Comparison of ENCODE assay signal across 15 cellular contexts in the genomic region with DNA sequence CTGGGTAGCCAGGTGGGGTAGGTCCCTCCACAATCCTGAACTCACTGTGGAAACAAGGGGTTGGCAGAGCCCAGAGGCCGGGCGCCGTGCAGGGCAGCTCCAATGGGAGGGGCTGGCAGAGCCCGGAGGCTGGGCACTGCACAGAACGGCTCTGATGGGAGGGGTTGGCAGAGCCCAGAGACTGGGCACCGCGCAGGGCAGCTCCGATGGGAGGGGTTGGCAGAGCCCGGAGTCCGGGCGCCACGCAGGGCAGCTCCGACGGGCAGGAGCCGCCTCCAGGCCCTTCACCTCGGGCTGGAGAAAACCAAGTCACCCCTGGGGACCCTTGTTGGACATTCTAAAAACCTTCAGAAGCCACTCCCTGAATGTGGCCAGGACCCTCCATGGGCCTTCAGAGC. TPM values are rescaled to one million over a fixed set of nuclear protein-coding genes. Genes with fewer than 3 reads are reported as not detected.
A peak's percentile ranks its signal among the peaks of the same experiment; 100 is the strongest.
DNase-seq lines count a peak whose midpoint lies in the region; ATAC-seq and TF ChIP-seq lines count a peak whose summit lies in the region.
"Had no signal": no experiment of that assay in that cellular context is flagged by ENCODE, and none has a peak within 500 bp of the region (broad histone marks: within the 10 kb centered on the region; RNA-seq: fewer than 3 reads in every experiment).

No MANE protein-coding gene starts in this region.

- H3K36me3 ChIP-seq in SK-N-SH (replicated peaks in 1 of 2; ENCODE audit: control insufficient read depth in 1 of 2, insufficient read depth in 2 of 2, low read length in 1 of 2) (peaks cover 0 to 8% of the 10 kb centered on the region in 2 experiments), heart right ventricle (peaks cover 0 to 14% (median 0%) of the 10 kb centered on the region in 9 donors), aorta (ENCODE audit: control insufficient read depth in 1 of 2, insufficient read depth in 2 of 2, low read length in 1 of 2) (no peaks in the 10 kb centered on the region)
- H3K36me3 ChIP-seq: SJSA1 had no signal

- H3K4me3 ChIP-seq in SK-N-SH (ENCODE audit: low read depth in 2 of 2, low read length in 1 of 2) (no peak overlapping the region), heart right ventricle (no peak overlapping the region), aorta (ENCODE audit: low read length in 2 of 2) (no peak overlapping the region)
- H3K4me3 ChIP-seq: SJSA1 had no signal

- H3K9me3 ChIP-seq in SK-N-SH (no peaks in the 10 kb centered on the region), heart right ventricle (no peaks in the 10 kb centered on the region), aorta (ENCODE audit: control insufficient read depth, low read length) (no peaks in the 10 kb centered on the region)
- H3K9me3 ChIP-seq: SJSA1 had no signal

- intact Hi-C loops in heart right ventricle (cut with DNase I): loop anchor here in 5 of 10 donors (5.0 kb wide), 2 partner anchors 34 to 36 kb away; no protein-coding TSS in a partner anchor
- intact Hi-C loops in aorta (cut with DNase I): loop anchor here in 1 of 2 donors (5.0 kb wide), 1 partner anchor 36 kb away; no protein-coding TSS in a partner anchor

- TF ChIP-seq RAD21 in SK-N-SH (IDR thresholded peaks at IDR 0.05; ENCODE audit: low read length): no peak

- no peak overlapping the region for H3K4me2 ChIP-seq in SK-N-SH

- H3K9ac ChIP-seq in SK-N-SH: no peak overlapping the region

- CTCF ChIA-PET in SK-N-SH (lab: Yijun Ruan, JAX): interaction anchor here (3.3 kb wide), 1 partner anchor 37 kb away, joined by 20 read pairs; no protein-coding TSS in a partner anchor

- POLR2A ChIA-PET in SK-N-SH (lab: Yijun Ruan, JAX): no interaction called here

- H3F3A ChIP-seq in SK-N-SH (replicated peaks; ENCODE audit: insufficient read depth): peaks cover 7% of the 10 kb centered on the region

- DNase-seq in SK-N-SH (peak; percentile 39), heart right ventricle (peak; percentile 73 to 78), omental fat pad (ENCODE audit: low spot score) (no peak), aorta (peak; percentile 88 to 91), NCI-H2107 treated with DMSO at 0.1 percent for 48 hours (lab: John Stamatoyannopoulos, UW; ENCODE audit: unreplicated experiment) (no peak), NOMO-1 treated with dmso at 0.1 percent for 144 hours (lab: John Stamatoyannopoulos, UW; ENCODE audit: unreplicated experiment) (no peak)
- DNase-seq: activated T-cell treated with anti-CD3 and anti-CD28 coated beads, Interleukin-2, amount 50 U/mL, for 72 hours; DMS79; foreskin keratinocyte; MV-4-11; NCI-H524 treated with DMSO at 0.1 percent for 48 hours had no signal

- WGBS in SK-N-SH (ENCODE audit: low lambda C conversion rate): 90% methylated on average over 14 of the region's 16 CpGs
- 52 to 65% methylated on average over 16 of the region's 16 CpGs for WGBS in heart right ventricle, 2 donors
- WGBS in aorta, 2 donors: 2 to 8% methylated on average over 16 of the region's 16 CpGs

- no peak overlapping the region for H2AFZ ChIP-seq in SK-N-SH (ENCODE audit: low read depth)

- peaks cover 98% of the 10 kb centered on the region for H4K20me1 ChIP-seq in SK-N-SH (ENCODE audit: insufficient read depth)

- no peak overlapping the region; a peak in 1 of 4 replicates for H3K27ac ChIP-seq in SK-N-SH (ENCODE audit: low read depth in 2 of 2, low read length in 1 of 2)
- peak overlapping the region in 9 of 10 donors; percentile 60 to 99 (median 79) for H3K27ac ChIP-seq in heart right ventricle
- peak overlapping the region in 1 of 2 donors; percentile 89 for H3K27ac ChIP-seq in aorta (ENCODE audit: low read depth in 1 of 2, low read length in 2 of 2)
- H3K27ac ChIP-seq: foreskin keratinocyte, SJSA1 had no signal

- H3K79me2 ChIP-seq in SK-N-SH (ENCODE audit: insufficient read depth): peaks cover 81% of the 10 kb centered on the region

- TF ChIP-seq CTCF in SK-N-SH (IDR thresholded peaks at IDR 0.05) (no peak), heart right ventricle (IDR thresholded peaks at IDR 0.05) (no peak), omental fat pad (IDR thresholded peaks at IDR 0.05) (no peak)

- TF ChIP-seq EP300 in SK-N-SH (IDR thresholded peaks at IDR 0.05; ENCODE audit: borderline replicate concordance in 1 of 2, low read depth in 1 of 2, low read length in 1 of 2): no peak

- H3K9me2 ChIP-seq in SK-N-SH: no peaks in the 10 kb centered on the region

- H3K4me1 ChIP-seq in SK-N-SH (ENCODE audit: control insufficient read depth in 1 of 2, insufficient read depth in 2 of 2, low read depth in 1 of 2, low read length in 1 of 2): peaks cover 14 to 35% of the 10 kb centered on the region in 2 experiments; a peak in 2 of 4 replicates
- H3K4me1 ChIP-seq in heart right ventricle: peaks cover 51 to 98% (median 85%) of the 10 kb centered on the region in 9 donors
- H3K4me1 ChIP-seq in aorta (ENCODE audit: control insufficient read depth in 1 of 2, insufficient read depth in 2 of 2, low read length in 2 of 2): no peaks in the 10 kb centered on the region
- H3K4me1 ChIP-seq: foreskin keratinocyte had no signal

- H3K27me3 ChIP-seq in SK-N-SH (ENCODE audit: insufficient read depth): no peaks in the 10 kb centered on the region
- no peaks in the 10 kb centered on the region for H3K27me3 ChIP-seq in heart right ventricle
- H3K27me3 ChIP-seq in aorta (ENCODE audit: control insufficient read depth in 1 of 2, insufficient read depth in 2 of 2, low read length in 1 of 2): no peaks in the 10 kb centered on the region
- H3K27me3 ChIP-seq: foreskin keratinocyte, SJSA1 had no signal

- ATAC-seq in SK-N-SH treated with all-trans-retinoic acid at 6 μM for 48 hours: no peak
- peak; percentile 75 to 93 (median 80) for ATAC-seq in heart right ventricle
- ATAC-seq in omental fat pad (ENCODE audit: low FRiP score): peak; percentile 54
- peak; percentile 83 for ATAC-seq in aorta (ENCODE audit: low FRiP score)
- ATAC-seq in HG03159 (IDR thresholded peaks at IDR 0.05; ENCODE audit: unreplicated experiment): no peak
- ATAC-seq: activated CD4-positive, CD25-positive, alpha-beta regulatory T cell treated with anti-CD3 and anti-CD28 coated beads, Interleukin-2, amount 50 U/mL, for 24 hours; foreskin keratinocyte had no signal

TF ChIP-seq in SK-N-SH, 30 proteins besides CTCF, POLR2A, EP300 and RAD21 (continues in another document):
- TF ChIP-seq, protein P1, sequence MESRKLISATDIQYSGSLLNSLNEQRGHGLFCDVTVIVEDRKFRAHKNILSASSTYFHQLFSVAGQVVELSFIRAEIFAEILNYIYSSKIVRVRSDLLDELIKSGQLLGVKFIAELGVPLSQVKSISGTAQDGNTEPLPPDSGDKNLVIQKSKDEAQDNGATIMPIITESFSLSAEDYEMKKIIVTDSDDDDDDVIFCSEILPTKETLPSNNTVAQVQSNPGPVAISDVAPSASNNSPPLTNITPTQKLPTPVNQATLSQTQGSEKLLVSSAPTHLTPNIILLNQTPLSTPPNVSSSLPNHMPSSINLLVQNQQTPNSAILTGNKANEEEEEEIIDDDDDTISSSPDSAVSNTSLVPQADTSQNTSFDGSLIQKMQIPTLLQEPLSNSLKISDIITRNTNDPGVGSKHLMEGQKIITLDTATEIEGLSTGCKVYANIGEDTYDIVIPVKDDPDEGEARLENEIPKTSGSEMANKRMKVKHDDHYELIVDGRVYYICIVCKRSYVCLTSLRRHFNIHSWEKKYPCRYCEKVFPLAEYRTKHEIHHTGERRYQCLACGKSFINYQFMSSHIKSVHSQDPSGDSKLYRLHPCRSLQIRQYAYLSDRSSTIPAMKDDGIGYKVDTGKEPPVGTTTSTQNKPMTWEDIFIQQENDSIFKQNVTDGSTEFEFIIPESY (IDR thresholded peaks at IDR 0.05; ENCODE audit: borderline replicate concordance, low read depth): no peak
- no peak for TF ChIP-seq MXI1 (IDR thresholded peaks at IDR 0.05; ENCODE audit: low read depth, low read length)
- no peak for TF ChIP-seq SMC3 (IDR thresholded peaks at IDR 0.05; ENCODE audit: low read depth, low read length)
- no peak for TF ChIP-seq JUND (IDR thresholded peaks at IDR 0.05)
- no peak for TF ChIP-seq TCF12 (IDR thresholded peaks at IDR 0.05)

TF ChIP-seq in SK-N-SH treated with all-trans-retinoic acid at 6 μM for 48 hours, 23 proteins besides CTCF, POLR2A, EP300 and RAD21:
- TF ChIP-seq ZFP30 (CRISPR knock-in tag; IDR thresholded peaks at IDR 0.05) (no peak), ESRRG (CRISPR knock-in tag; IDR thresholded peaks at IDR 0.05) (no peak), RARB (CRISPR knock-in tag; IDR thresholded peaks at IDR 0.05) (no peak)

RNA-seq across cellular contexts. Expression of a gene that starts 9.3 kb away (rescaled TPM):
- polyA plus RNA-seq in SK-N-SH (2012; rRNA removed) (18.4 and 22.1 TPM in 2 replicates), heart right ventricle (10 to 100 TPM; 15.6 to 16.5 TPM), aorta (10 to 100 TPM; 10.5 to 11.7 TPM)
- 11.0 and 14.6 TPM in 2 replicates for polyA plus RNA-seq in SK-N-SH (2012; cell fraction: cytosol; rRNA removed)
- polyA plus RNA-seq in SK-N-SH (2012; cell fraction: nucleus; rRNA removed): 32.2 and 32.4 TPM in 2 replicates
- total RNA-seq in heart right ventricle (10 to 100 TPM; 32.0 to 55.1 (median 41.1) TPM), omental fat pad (10 to 100 TPM; 22.9 to 37.6 (median 24.8) TPM), aorta (10 to 100 TPM; 51.3 to 61.0 TPM)

RNA-seq across cellular contexts. Expression of a gene that starts 32.9 kb away (rescaled TPM):
- polyA plus RNA-seq in SK-N-SH (2012; rRNA removed) (22.1 and 25.9 TPM in 2 replicates), heart right ventricle (10 to 100 TPM in 1 of 2 donors, 1 to 10 TPM in 1; 9.7 to 26.4 TPM), aorta (10 to 100 TPM; 14.9 to 19.0 TPM)
- 14.6 and 21.9 TPM in 2 replicates for polyA plus RNA-seq in SK-N-SH (2012; cell fraction: cytosol; rRNA removed)
- 31.1 and 36.2 TPM in 2 replicates for polyA plus RNA-seq in SK-N-SH (2012; cell fraction: nucleus; rRNA removed)
- total RNA-seq in heart right ventricle (10 to 100 TPM; 12.7 to 24.3 (median 15.4) TPM), omental fat pad (10 to 100 TPM; 23.8 to 31.1 (median 28.4) TPM), aorta (10 to 100 TPM; 22.0 to 25.1 TPM)

Comparison
In these comparisons a context has a peak if more than half of its experiments do, and no peak if none do; other contexts are left out.
1. DNase-seq: peak in SK-N-SH (single experiment), heart right ventricle (2 of 2) and aorta (2 of 2); none in omental fat pad (single experiment), NCI-H2107 treated with DMSO at 0.1 percent for 48 hours (single experiment) and NOMO-1 treated with dmso at 0.1 percent for 144 hours (single experiment).
2. H3K27ac ChIP-seq: peak in heart right ventricle (9 of 10); none in SK-N-SH (0 of 2).
3. ATAC-seq: peak in heart right ventricle (8 of 8), omental fat pad (single experiment) and aorta (single experiment); none in SK-N-SH treated with all-trans-retinoic acid at 6 μM for 48 hours (single experiment) and HG03159 (single experiment).